24 cellular contexts compared by ENCODE assay signal in genomic region chr5:78364005-78364404, GRCh38. TPM values are rescaled to one million over a fixed set of nuclear protein-coding genes. Genes with fewer than 3 reads are reported as not detected.
DNase-seq lines count a peak whose midpoint lies in the region; ATAC-seq, FAIRE-seq and TF ChIP-seq lines count a peak whose summit lies in the region.
"Had no signal": no experiment of that assay in that cellular context is flagged by ENCODE, and none has a peak within 500 bp of the region (broad histone marks: within the 10 kb centered on the region; RNA-seq: fewer than 3 reads in every experiment).

No MANE protein-coding gene starts in this region.

- DNase-seq in BE2C (no peak), NCI-H748 (lab: John Stamatoyannopoulos, UW; ENCODE audit: unreplicated experiment) (peak; percentile 19), GM12878 (ENCODE audit: low read depth, low spot score) (no peak), left ventricle myocardium inferior (no peak)
- DNase-seq: activated CD4-positive, alpha-beta T cell treated with anti-CD3 and anti-CD28 coated beads for 48 hours; activated naive CD4-positive, alpha-beta T cell; activated T-cell treated with anti-CD3 and anti-CD28 coated beads, Interleukin-2, amount 50 U/mL, for 48 hours; left lung; NCI-H1092; NCI-H1930; NCI-H226; Peyer's patch; psoas muscle; SJCRH30; stimulated activated CD4-positive, alpha-beta T cell treated with anti-CD3 and anti-CD28 coated beads, Interleukin-15, amount 100 ng/mL, for 24 hours; stimulated activated naive CD4-positive, alpha-beta T cell treated with Interleukin-2 at 50 U/mL for 16 hours; testis had no signal

- 96% methylated on average over 1 of the region's 1 CpG for WGBS in GM12878 (ENCODE audit: insufficient coverage, insufficient replicate concordance, low lambda C conversion rate, missing lambda C conversion rate)

- H3K27ac ChIP-seq in DOHH2 (ENCODE audit: low read depth, low read length) (no peak overlapping the region), GM12878 (ENCODE audit: control insufficient read depth, insufficient read depth) (no peak overlapping the region), left ventricle myocardium inferior (replicated peaks) (no peak overlapping the region)
- H3K27ac ChIP-seq: gastroesophageal sphincter, hepatocyte, left lung, Peyer's patch, psoas muscle, SJCRH30, testis had no signal

- TF ChIP-seq EP300 in GM12878 (IDR thresholded peaks at IDR 0.05; ENCODE audit: borderline replicate concordance in 1 of 2, control insufficient read depth in 1 of 2, low read depth in 2 of 2, low read length in 2 of 2) = no peak

- no peak overlapping the region for H2AFZ ChIP-seq in GM12878 (ENCODE audit: control insufficient read depth, low read depth, low read length)
- H2AFZ ChIP-seq: hepatocyte had no signal

- H3F3A ChIP-seq in DOHH2 (ENCODE audit: control insufficient read depth, insufficient read depth) = peaks cover 2% of the 10 kb centered on the region; the same call in 1 of the 2 replicates

- H3K9ac ChIP-seq in GM12878 (ENCODE audit: control insufficient read depth, insufficient read depth, low read length) = no peak overlapping the region

- H3K9me3 ChIP-seq in BE2C (no peaks in the 10 kb centered on the region), DOHH2 (ENCODE audit: control insufficient read depth, insufficient read depth, low read length) (no peaks in the 10 kb centered on the region), GM12878 (replicated peaks; ENCODE audit: control insufficient read depth, insufficient read depth, low read length) (no peaks in the 10 kb centered on the region), left ventricle myocardium inferior (replicated peaks) (no peaks in the 10 kb centered on the region)
- H3K9me3 ChIP-seq: gastroesophageal sphincter, left lung, Peyer's patch, psoas muscle, SJCRH30, testis had no signal

- intact Hi-C loops in GM12878 (cut with micrococcal nuclease; ENCODE audit: unreplicated experiment) (loop anchor here (5.0 kb wide), 2 partner anchors 103 to 142 kb away; no protein-coding TSS in a partner anchor), left ventricle myocardium inferior (cut with micrococcal nuclease) (no loop called here)

- H3K4me3 ChIP-seq in BE2C (ENCODE audit: low read depth, low read length) = no peak overlapping the region
- no peak overlapping the region for H3K4me3 ChIP-seq in DOHH2 (ENCODE audit: low read length)
- H3K4me3 ChIP-seq in GM12878 = no peak overlapping the region
- H3K4me3 ChIP-seq in left ventricle myocardium inferior = no peak overlapping the region
- H3K4me3 ChIP-seq: gastroesophageal sphincter, hepatocyte, left lung, Peyer's patch, psoas muscle, SJCRH30, testis had no signal

- TF ChIP-seq RAD21 in GM12878 (IDR thresholded peaks at IDR 0.05; ENCODE audit: insufficient read depth, low read depth, low read length) = no peak

- RAD21 ChIA-PET in GM12878 (lab: Charles Lee; ENCODE audit: unreplicated experiment) = no interaction called here

- ATAC-seq in GM12878 (no peak), HG03135 (IDR thresholded peaks at IDR 0.05; ENCODE audit: unreplicated experiment) (no peak), GM21381 (IDR thresholded peaks at IDR 0.05; ENCODE audit: unreplicated experiment) (no peak)
- ATAC-seq: gastroesophageal sphincter, left lung, psoas muscle had no signal

- FAIRE-seq in GM12878 (lab: Jason Lieb, UNC) = no peak
- FAIRE-seq: H1, urothelium cell line had no signal

- TF ChIP-seq POLR2A in GM12878 (IDR thresholded peaks at IDR 0.05; ENCODE audit: low read depth, low read length) = no peak

- SMC1A ChIA-PET in GM12878 (lab: Charles Lee; ENCODE audit: uncharacterized antibody, unreplicated experiment) = interaction anchor here (1.1 to 1.7 kb wide), 2 partner anchors 8 to 55 kb away, joined by 4 read pairs; no protein-coding TSS in a partner anchor

- peaks cover 89% of the 10 kb centered on the region for H3K79me2 ChIP-seq in DOHH2 (ENCODE audit: control insufficient read depth, low read length)
- peaks cover 76% of the 10 kb centered on the region for H3K79me2 ChIP-seq in GM12878 (ENCODE audit: control insufficient read depth, insufficient read depth, low read length)

- TF ChIP-seq CTCF in BE2C (IDR thresholded peaks at IDR 0.05; ENCODE audit: low read depth, low read length) (peak; percentile 17; the same call in 1 of the 2 replicates), DOHH2 (IDR thresholded peaks at IDR 0.05; ENCODE audit: low read depth, low read length, poor library complexity, severe bottlenecking) (peak; percentile 9), GM12878 (IDR thresholded peaks at IDR 0.05 in 2 of 3, conservative IDR thresholded peaks at IDR 0.05 in 1 of 3; ENCODE audit: control insufficient read depth in 2 of 3, extremely low read depth in 1 of 3, insufficient read depth in 1 of 3, low read depth in 3 of 3, low read length in 3 of 3) (peak in 1 of 3 experiments; percentile 3; a peak in 1 of 6 replicates), left ventricle myocardium inferior (IDR thresholded peaks at IDR 0.05; ENCODE audit: borderline replicate concordance) (no peak)

- in situ Hi-C loops in GM12878 (cut with MboI) = no loop called here

- POLR2A ChIA-PET in GM12878 (lab: Charles Lee) = interaction anchor here (1.0 kb wide), 1 partner anchor 72 kb away, joined by 3 read pairs; no protein-coding TSS in a partner anchor

- H3K4me1 ChIP-seq in BE2C = no peaks in the 10 kb centered on the region
- H3K4me1 ChIP-seq in DOHH2 (ENCODE audit: control insufficient read depth, low read length) = peaks cover 24% of the 10 kb centered on the region
- peaks cover 13% of the 10 kb centered on the region for H3K4me1 ChIP-seq in GM12878 (ENCODE audit: control insufficient read depth, insufficient read depth, low read length)
- H3K4me1 ChIP-seq in left ventricle myocardium inferior = peaks cover 49% of the 10 kb centered on the region

- no peaks in the 10 kb centered on the region for H4K20me1 ChIP-seq in DOHH2 (ENCODE audit: control insufficient read depth, insufficient read depth, low read depth, low read length)
- H4K20me1 ChIP-seq in GM12878 (ENCODE audit: control insufficient read depth, insufficient read depth) = no peaks in the 10 kb centered on the region

- H3K36me3 ChIP-seq in BE2C (no peaks in the 10 kb centered on the region; the same call in 1 of the 2 replicates), DOHH2 (ENCODE audit: control insufficient read depth, low read length) (peaks cover 10% of the 10 kb centered on the region), GM12878 (ENCODE audit: control insufficient read depth in 2 of 2, insufficient read depth in 2 of 2, low read length in 1 of 2) (peaks cover 0 to 2% of the 10 kb centered on the region in 2 experiments; a peak in 1 of 4 replicates), left ventricle myocardium inferior (no peaks in the 10 kb centered on the region)
- H3K36me3 ChIP-seq: gastroesophageal sphincter, left lung, Peyer's patch, SJCRH30 had no signal

- H3K9me2 ChIP-seq in DOHH2 (replicated peaks; ENCODE audit: control insufficient read depth, low read length) = no peaks in the 10 kb centered on the region

- H3K27me3 ChIP-seq in BE2C (no peaks in the 10 kb centered on the region), DOHH2 (ENCODE audit: control insufficient read depth, low read length) (no peaks in the 10 kb centered on the region), GM12878 (replicated peaks in 1 of 2; ENCODE audit: control insufficient read depth in 2 of 2, insufficient read depth in 2 of 2, low read length in 1 of 2) (no peaks in the 10 kb centered on the region), left ventricle myocardium inferior (ENCODE audit: low read depth) (no peaks in the 10 kb centered on the region)
- H3K27me3 ChIP-seq: gastroesophageal sphincter, hepatocyte, left lung, Peyer's patch, SJCRH30, testis had no signal

- CTCF ChIA-PET in GM12878 (lab: Yijun Ruan, JAX) = interaction anchor here (0.6 to 1.6 kb wide), 6 partner anchors 9 to 769 kb away, joined by 3 to 5 read pairs (median 3); no protein-coding TSS in a partner anchor

- TSS peak; percentile 13 for BruUV-seq in GM12878 (replicated peaks; lab: Mats Ljungman, UMichigan)

- H3K4me2 ChIP-seq in DOHH2 (ENCODE audit: low read length) = no peak overlapping the region
- no peak overlapping the region for H3K4me2 ChIP-seq in GM12878 (ENCODE audit: control insufficient read depth, insufficient read depth)
- H3K4me2 ChIP-seq: hepatocyte had no signal

TF ChIP-seq in GM12878, 131 proteins besides CTCF, POLR2A, EP300 and RAD21:
- no peak for TF ChIP-seq GATAD2B (conservative IDR thresholded peaks at IDR 0.05; ENCODE audit: low read depth)

RNA-seq across cellular contexts. Expression of gene SCAMP1, which starts 3.6 kb away (rescaled TPM):
- 20.4 TPM for polyA plus RNA-seq in BE2C (2012; ENCODE audit: insufficient read depth, insufficient read length, low read depth)
- total RNA-seq in GM12878 (2013; cell fraction: nucleolus; rRNA removed) = 44.5 and 47.9 TPM in 2 replicates
- 16.5 and 18.1 TPM in 2 replicates for total RNA-seq in GM12878 (2014; rRNA removed)
- total RNA-seq in GM12878 (2014; rRNA removed; fragmentation: Illumina TruSeq; extraction: Trizol) = 18.8 and 19.6 TPM in 2 replicates
- 20.9 and 22.0 TPM in 2 replicates for total RNA-seq in GM12878 (2021)
- 3.3 TPM for polyA plus RNA-seq in GM12878 (2011; ENCODE audit: low read depth)
- polyA plus RNA-seq in GM12878 (2011; rRNA removed) = 22.3 and 30.8 TPM in 2 replicates
- polyA plus RNA-seq in GM12878 (2011; cell fraction: cytosol; rRNA removed) = 9.9 and 11.8 TPM in 2 replicates
- polyA plus RNA-seq in GM12878 (2011; cell fraction: nucleus; rRNA removed) = 6.0 and 8.3 TPM in 2 replicates
- polyA plus RNA-seq in GM12878 (2012) = 6.2 and 8.4 TPM in 2 replicates
- 12.9 and 17.6 TPM in 2 replicates for polyA plus RNA-seq in GM12878 (2014; fragmentation: Illumina TruSeq; extraction: Trizol)
- polyA plus RNA-seq in GM12878 (2014; fragmentation: Nextera tagmentation; extraction: Ambion mirVana) = 10 to 100 TPM in 1 of 2 experiments, 1 to 10 TPM in 1; 9.1 to 21.2 TPM
- 6.4 and 6.5 TPM in 2 replicates for polyA plus RNA-seq in GM12878 (2014; rRNA removed)
- polyA plus RNA-seq in GM12878 (2016; fragmentation: Nextera tagmentation; extraction: Ambion mirVana) = 10 to 100 TPM; 21.8 to 27.9 TPM
- polyA minus RNA-seq in GM12878 (2011; rRNA and poly(A)+ RNA removed) = 33.5 and 48.1 TPM in 2 replicates
- 13.1 and 16.0 TPM in 2 replicates for polyA minus RNA-seq in GM12878 (2011; cell fraction: cytosol; rRNA and poly(A)+ RNA removed)
- polyA minus RNA-seq in GM12878 (2011; cell fraction: nucleus; rRNA and poly(A)+ RNA removed) = 19.2 and 29.9 TPM in 2 replicates
- 29.2 TPM for total RNA-seq in left ventricle myocardium inferior
